In the genomic region with DNA sequence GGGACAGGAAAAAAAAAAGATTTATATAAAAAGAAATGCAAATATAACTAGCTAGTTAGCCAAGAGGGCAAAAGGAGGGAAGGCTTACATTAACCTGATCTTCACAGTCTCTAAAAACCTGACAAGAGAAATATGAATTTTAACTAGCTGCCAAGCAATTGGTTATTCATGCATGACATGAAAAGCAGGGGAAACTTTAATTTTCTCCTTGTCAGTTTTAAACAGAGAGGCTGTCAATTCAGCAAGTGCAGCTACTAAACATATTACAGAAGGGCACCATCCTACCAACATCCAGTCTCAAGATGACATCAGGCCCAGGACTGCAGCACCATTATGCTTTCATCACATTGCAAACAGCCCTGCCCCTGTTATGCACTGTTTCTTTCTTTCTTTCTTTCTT, we compare ENCODE assay signal across 28 cellular contexts.
"Had no signal": no experiment of that assay in that cellular context is flagged by ENCODE, and none has a peak within 500 bp of the region (broad histone marks: within the 10 kb centered on the region; RNA-seq: fewer than 3 reads in every experiment).

No MANE protein-coding gene starts in this region.

- ATAC-seq: left cardiac atrium; left lobe of liver; lower lobe of right lung; naive thymus-derived CD8-positive, alpha-beta T cell; pancreas; right cardiac atrium; stimulated activated naive B cell treated with anti-CD40 and anti-IgM and Interleukin-4, amounts not matched to agents 10 μg/mL and 1 μg/mL and 100 μg/mL, for 72 hours; stimulated activated naive CD8-positive, alpha-beta T cell treated with anti-CD3 and anti-CD28 coated beads, Interleukin-15, Interleukin-2, amounts not matched to agents 100 U/mL and 50 U/mL, for 24 hours had no signal

- DNase-seq: hippocampal formation; kidney glomerular epithelial cell; left cardiac atrium; lower lobe of right lung; mammary epithelial cell; mesenchymal stem cell; naive thymus-derived CD8-positive, alpha-beta T cell; nephron progenitor cell; nucleus accumbens; pancreas; posterior cingulate gyrus; retina; right cardiac atrium; stimulated activated CD4-positive, alpha-beta T cell treated with anti-CD3 and anti-CD28 coated beads, Interleukin-12 subunit alpha, Interleukin-12 subunit beta, amount 100 ng/mL, for 4 hours; stimulated activated CD4-positive, alpha-beta T cell treated with anti-CD3 and anti-CD28 coated beads, Interleukin-15, amount 100 ng/mL, for 24 hours; stimulated activated CD4-positive, alpha-beta T cell treated with anti-CD3 and anti-CD28 coated beads, Interleukin-2, amount 100 ng/mL, for 24 hours; stimulated activated CD4-positive, alpha-beta T cell treated with anti-CD3 and anti-CD28 coated beads, Interleukin-4, amount 100 ng/mL, for 1 hour; stimulated activated naive B cell treated with anti-CD40 and anti-IgM and Interleukin-4, amounts not matched to agents 10 μg/mL and 1 μg/mL and 100 μg/mL, for 72 hours; stimulated activated naive CD8-positive, alpha-beta T cell treated with anti-CD3 and anti-CD28 coated beads, Interleukin-15, Interleukin-2, amounts not matched to agents 100 U/mL and 50 U/mL, for 24 hours; stomach; testis; thyroid gland; transverse colon had no signal

- H3K36me3 ChIP-seq: lower lobe of right lung, pancreas, prostate gland, stomach, thyroid gland, transverse colon, upper lobe of left lung, vagina had no signal

- H3K27ac ChIP-seq: lower lobe of right lung, pancreas, prostate gland, skin epidermis, stomach, thyroid gland, transverse colon, vagina had no signal

- H3K36me3 Mint-ChIP-seq: naive thymus-derived CD8-positive, alpha-beta T cell; stimulated activated naive B cell treated with anti-CD40 and anti-IgM and Interleukin-4, amounts not matched to agents 10 μg/mL and 1 μg/mL and 100 μg/mL, for 72 hours had no signal

- H3K27me3 ChIP-seq: pancreas, stomach, testis, thyroid gland, transverse colon, upper lobe of left lung, vagina had no signal

- H3K27ac Mint-ChIP-seq: naive thymus-derived CD8-positive, alpha-beta T cell; stimulated activated naive B cell treated with anti-CD40 and anti-IgM and Interleukin-4, amounts not matched to agents 10 μg/mL and 1 μg/mL and 100 μg/mL, for 72 hours had no signal

- H3K9me3 ChIP-seq: lower lobe of right lung, pancreas, prostate gland, stomach, testis, thyroid gland, transverse colon, upper lobe of left lung, vagina had no signal

- H3K4me3 Mint-ChIP-seq: naive thymus-derived CD8-positive, alpha-beta T cell; nephron progenitor cell; stimulated activated naive B cell treated with anti-CD40 and anti-IgM and Interleukin-4, amounts not matched to agents 10 μg/mL and 1 μg/mL and 100 μg/mL, for 72 hours had no signal

- H3K4me3 ChIP-seq: lower lobe of right lung, pancreas, prostate gland, skin epidermis, stomach, testis, thyroid gland, transverse colon, upper lobe of left lung, vagina had no signal

- H3K4me1 Mint-ChIP-seq: naive thymus-derived CD8-positive, alpha-beta T cell; stimulated activated naive B cell treated with anti-CD40 and anti-IgM and Interleukin-4, amounts not matched to agents 10 μg/mL and 1 μg/mL and 100 μg/mL, for 72 hours had no signal

- H3K4me1 ChIP-seq: pancreas, transverse colon had no signal

- H3K9me3 Mint-ChIP-seq: naive thymus-derived CD8-positive, alpha-beta T cell; nephron progenitor cell; stimulated activated naive B cell treated with anti-CD40 and anti-IgM and Interleukin-4, amounts not matched to agents 10 μg/mL and 1 μg/mL and 100 μg/mL, for 72 hours had no signal
